ENCODE assay signal across 1 cellular context in the genomic region with DNA sequence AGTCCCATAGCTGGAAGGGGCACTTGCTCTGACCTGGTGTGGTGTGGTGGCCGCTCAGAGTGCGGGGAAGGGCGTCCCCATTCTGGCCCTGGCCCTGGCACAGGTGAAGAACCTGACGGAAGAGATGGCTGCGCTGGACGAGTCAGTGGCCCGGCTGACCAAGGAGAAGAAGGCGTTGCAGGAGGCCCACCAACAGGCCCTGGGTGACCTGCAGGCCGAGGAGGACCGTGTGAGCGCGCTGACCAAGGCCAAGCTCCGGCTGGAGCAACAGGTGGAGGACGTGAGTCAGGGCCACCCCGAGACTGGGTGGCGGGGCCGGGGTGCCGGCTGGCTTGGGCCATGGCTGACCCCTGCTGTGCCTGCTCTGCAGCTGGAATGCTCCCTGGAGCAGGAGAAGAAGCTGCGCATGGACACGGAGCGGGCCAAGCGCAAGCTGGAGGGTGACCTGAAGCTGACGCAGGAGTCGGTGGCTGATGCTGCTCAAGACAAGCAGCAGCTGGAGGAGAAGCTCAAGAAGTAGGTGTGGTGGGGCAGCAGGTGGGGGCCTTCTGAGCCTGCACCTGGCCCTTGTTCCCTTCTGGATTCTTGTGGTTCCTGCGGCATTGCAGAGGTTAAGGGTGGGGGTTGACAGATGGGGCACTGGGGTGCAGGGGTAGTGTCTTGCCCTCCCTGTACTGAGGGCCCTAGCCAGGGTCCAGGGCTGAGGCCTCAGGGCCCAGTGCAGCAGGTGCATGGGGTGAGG.
TF ChIP-seq lines count a peak whose summit lies in the region.

No MANE protein-coding gene starts in this region.

TF ChIP-seq in HEK293, 187 proteins besides CTCF, POLR2A, EP300 and RAD21:
- TF ChIP-seq, protein P1, sequence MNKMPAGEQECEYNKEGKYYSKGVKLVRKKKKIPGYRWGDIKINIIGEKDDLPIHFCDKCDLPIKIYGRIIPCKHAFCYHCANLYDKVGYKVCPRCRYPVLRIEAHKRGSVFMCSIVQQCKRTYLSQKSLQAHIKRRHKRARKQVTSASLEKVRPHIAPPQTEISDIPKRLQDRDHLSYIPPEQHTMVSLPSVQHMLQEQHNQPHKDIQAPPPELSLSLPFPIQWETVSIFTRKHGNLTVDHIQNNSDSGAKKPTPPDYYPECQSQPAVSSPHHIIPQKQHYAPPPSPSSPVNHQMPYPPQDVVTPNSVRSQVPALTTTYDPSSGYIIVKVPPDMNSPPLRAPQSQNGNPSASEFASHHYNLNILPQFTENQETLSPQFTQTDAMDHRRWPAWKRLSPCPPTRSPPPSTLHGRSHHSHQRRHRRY (tag by site-specific recombination; IDR thresholded peaks at IDR 0.05): no peak
- TF ChIP-seq SP2 (tag by site-specific recombination; IDR thresholded peaks at IDR 0.05) (no peak), ZNF341 (tag by site-specific recombination; IDR thresholded peaks at IDR 0.05; ENCODE audit: low read depth) (no peak), ZNF354C (tag by site-specific recombination; IDR thresholded peaks at IDR 0.05; ENCODE audit: borderline replicate concordance, low read depth) (no peak), ZNF274 (IDR thresholded peaks at IDR 0.05; ENCODE audit: low read length) (no peak), ZNF274 (tag by site-specific recombination; IDR thresholded peaks at IDR 0.05; ENCODE audit: borderline replicate concordance) (no peak), SCRT1 (tag by site-specific recombination; IDR thresholded peaks at IDR 0.05; ENCODE audit: borderline replicate concordance) (peak; percentile 95; the same call in 1 of the 2 replicates), ZNF654 (tag by site-specific recombination; IDR thresholded peaks at IDR 0.05; ENCODE audit: low read depth) (no peak), SCRT2 (tag by site-specific recombination; IDR thresholded peaks at IDR 0.05) (peak; percentile 97), ZNF707 (tag by site-specific recombination; IDR thresholded peaks at IDR 0.05) (no peak), GFI1B (tag by site-specific recombination; IDR thresholded peaks at IDR 0.05) (no peak), ZNF302 (tag by site-specific recombination; IDR thresholded peaks at IDR 0.05; ENCODE audit: low read depth) (no peak), ZBTB20 (tag by site-specific recombination; IDR thresholded peaks at IDR 0.05) (no peak), ZXDB (tag by site-specific recombination; IDR thresholded peaks at IDR 0.05) (no peak), GLIS2 (tag by site-specific recombination; IDR thresholded peaks at IDR 0.05) (no peak)
- TF ChIP-seq, protein P2, sequence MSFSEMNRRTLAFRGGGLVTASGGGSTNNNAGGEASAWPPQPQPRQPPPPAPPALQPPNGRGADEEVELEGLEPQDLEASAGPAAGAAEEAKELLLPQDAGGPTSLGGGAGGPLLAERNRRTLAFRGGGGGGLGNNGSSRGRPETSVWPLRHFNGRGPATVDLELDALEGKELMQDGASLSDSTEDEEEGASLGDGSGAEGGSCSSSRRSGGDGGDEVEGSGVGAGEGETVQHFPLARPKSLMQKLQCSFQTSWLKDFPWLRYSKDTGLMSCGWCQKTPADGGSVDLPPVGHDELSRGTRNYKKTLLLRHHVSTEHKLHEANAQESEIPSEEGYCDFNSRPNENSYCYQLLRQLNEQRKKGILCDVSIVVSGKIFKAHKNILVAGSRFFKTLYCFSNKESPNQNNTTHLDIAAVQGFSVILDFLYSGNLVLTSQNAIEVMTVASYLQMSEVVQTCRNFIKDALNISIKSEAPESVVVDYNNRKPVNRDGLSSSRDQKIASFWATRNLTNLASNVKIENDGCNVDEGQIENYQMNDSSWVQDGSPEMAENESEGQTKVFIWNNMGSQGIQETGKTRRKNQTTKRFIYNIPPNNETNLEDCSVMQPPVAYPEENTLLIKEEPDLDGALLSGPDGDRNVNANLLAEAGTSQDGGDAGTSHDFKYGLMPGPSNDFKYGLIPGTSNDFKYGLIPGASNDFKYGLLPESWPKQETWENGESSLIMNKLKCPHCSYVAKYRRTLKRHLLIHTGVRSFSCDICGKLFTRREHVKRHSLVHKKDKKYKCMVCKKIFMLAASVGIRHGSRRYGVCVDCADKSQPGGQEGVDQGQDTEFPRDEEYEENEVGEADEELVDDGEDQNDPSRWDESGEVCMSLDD (tag by site-specific recombination; IDR thresholded peaks at IDR 0.05): no peak
- TF ChIP-seq, protein P3, sequence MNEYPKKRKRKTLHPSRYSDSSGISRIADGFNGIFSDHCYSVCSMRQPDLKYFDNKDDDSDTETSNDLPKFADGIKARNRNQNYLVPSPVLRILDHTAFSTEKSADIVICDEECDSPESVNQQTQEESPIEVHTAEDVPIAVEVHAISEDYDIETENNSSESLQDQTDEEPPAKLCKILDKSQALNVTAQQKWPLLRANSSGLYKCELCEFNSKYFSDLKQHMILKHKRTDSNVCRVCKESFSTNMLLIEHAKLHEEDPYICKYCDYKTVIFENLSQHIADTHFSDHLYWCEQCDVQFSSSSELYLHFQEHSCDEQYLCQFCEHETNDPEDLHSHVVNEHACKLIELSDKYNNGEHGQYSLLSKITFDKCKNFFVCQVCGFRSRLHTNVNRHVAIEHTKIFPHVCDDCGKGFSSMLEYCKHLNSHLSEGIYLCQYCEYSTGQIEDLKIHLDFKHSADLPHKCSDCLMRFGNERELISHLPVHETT (tag by site-specific recombination; IDR thresholded peaks at IDR 0.05): no peak
- TF ChIP-seq, protein P4, sequence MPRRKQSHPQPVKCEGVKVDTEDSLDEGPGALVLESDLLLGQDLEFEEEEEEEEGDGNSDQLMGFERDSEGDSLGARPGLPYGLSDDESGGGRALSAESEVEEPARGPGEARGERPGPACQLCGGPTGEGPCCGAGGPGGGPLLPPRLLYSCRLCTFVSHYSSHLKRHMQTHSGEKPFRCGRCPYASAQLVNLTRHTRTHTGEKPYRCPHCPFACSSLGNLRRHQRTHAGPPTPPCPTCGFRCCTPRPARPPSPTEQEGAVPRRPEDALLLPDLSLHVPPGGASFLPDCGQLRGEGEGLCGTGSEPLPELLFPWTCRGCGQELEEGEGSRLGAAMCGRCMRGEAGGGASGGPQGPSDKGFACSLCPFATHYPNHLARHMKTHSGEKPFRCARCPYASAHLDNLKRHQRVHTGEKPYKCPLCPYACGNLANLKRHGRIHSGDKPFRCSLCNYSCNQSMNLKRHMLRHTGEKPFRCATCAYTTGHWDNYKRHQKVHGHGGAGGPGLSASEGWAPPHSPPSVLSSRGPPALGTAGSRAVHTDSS (tag by site-specific recombination; IDR thresholded peaks at IDR 0.05): no peak
TF ChIP-seq in HEK293: peak in this region for 2.
